ENCODE assay signal across 22 cellular contexts in the genomic region with DNA sequence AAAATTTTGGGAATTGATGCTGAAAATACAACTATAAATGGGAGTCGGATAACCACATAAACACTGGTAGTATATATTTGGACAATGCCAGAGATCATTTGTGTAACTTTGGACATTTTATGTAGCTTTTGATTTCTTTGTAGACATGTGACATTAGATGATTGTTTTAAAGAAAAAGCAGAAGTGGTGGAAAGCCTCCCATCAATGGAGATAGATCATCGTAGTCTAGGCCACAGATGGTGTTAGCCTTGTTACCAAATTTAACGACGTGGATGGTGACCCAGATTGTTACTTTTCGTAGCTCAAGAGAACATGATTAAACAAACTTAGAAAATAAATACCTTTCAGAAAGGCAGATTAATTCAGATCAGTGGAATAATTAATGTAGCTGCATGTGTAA.
"Had no signal": no experiment of that assay in that cellular context is flagged by ENCODE, and none has a peak within 500 bp of the region (broad histone marks: within the 10 kb centered on the region; RNA-seq: fewer than 3 reads in every experiment).

No MANE protein-coding gene starts in this region.

- ATAC-seq: activated T-cell treated with anti-CD3 and anti-CD28 coated beads, Interleukin-2, amount 50 U/mL, for 4 hours; T-helper 17 cell had no signal

- H2AFZ ChIP-seq: PC-9 had no signal

- H3K36me3 ChIP-seq: brain microvascular endothelial cell, cardiac muscle cell had no signal

- FAIRE-seq: TTC549 had no signal

- H3K27me3 ChIP-seq: cardiac muscle cell had no signal

- DNase-seq: activated B cell treated with CpG ODN at 0.5 μM for 24 hours; activated CD4-positive, alpha-beta memory T cell treated with anti-CD3 and anti-CD28 coated beads for 36 hours; activated CD4-positive, alpha-beta T cell treated with anti-CD3 and anti-CD28 coated beads, Interleukin-2, amount 10 ng/mL, durations not matched to agents 7 days and 5 days; activated CD8-positive, alpha-beta memory T cell treated with anti-CD3 and anti-CD28 coated beads for 24 hours; activated effector memory CD4-positive, alpha-beta T cell treated with anti-CD3 and anti-CD28 coated beads, Interleukin-2, amount 50 U/mL, for 16 hours; activated naive CD4-positive, alpha-beta T cell treated with Interleukin-2 at 50 U/mL for 16 hours; activated T-cell treated with anti-CD3 and anti-CD28 coated beads, Interleukin-2, amount 50 U/mL, for 4 hours; brain microvascular endothelial cell; cerebellar nuclear complex; KG1; NCI-H1105 treated with DMSO at 0.1 percent for 48 hours; NCI-H1436 treated with DMSO at 0.1 percent for 48 hours; NCI-H187; NCI-H2081 treated with DMSO at 0.1 percent for 48 hours; NCI-H446; NCI-H524; PC-9; SHP77 treated with DMSO at 0.1 percent for 48 hours; T-helper 17 cell; T-helper 9 cell had no signal

- H3K27ac ChIP-seq: brain microvascular endothelial cell, cardiac muscle cell, PC-9 had no signal

- H3K4me2 ChIP-seq: PC-9 had no signal

- H3K4me3 ChIP-seq: cardiac muscle cell, PC-9 had no signal
